7 cellular contexts compared by ENCODE assay signal in the genomic region with DNA sequence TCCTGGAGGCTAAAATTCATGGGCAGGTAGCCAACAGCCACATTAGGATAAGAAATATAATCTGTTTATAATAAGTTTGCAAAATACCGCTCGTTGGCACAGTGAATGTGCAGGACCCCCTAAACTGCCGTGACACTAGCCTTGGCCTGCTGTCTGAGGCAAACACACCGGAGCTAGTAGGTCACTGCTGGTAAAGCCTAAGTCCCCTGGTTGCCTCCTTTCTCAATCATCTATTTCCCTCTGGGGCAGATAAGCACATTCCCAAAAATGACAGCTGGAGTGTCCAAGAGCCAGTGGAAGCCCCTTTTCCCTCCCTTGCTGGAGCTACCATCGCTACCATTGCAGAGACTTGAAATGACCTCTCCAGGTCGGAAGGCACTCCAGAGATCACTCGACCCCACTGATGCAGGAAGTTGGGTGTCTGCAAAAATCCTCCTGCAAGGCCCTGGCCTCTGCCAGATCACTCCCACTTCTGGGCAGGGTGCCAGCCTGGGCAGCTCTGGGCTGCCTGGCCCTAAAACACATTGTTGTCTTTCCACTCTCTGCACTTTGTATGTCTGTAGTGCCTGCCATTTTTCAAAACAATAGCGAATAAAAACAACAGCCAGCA.
DNase-seq lines count a peak whose midpoint lies in the region; ATAC-seq, FAIRE-seq and TF ChIP-seq lines count a peak whose summit lies in the region.
"Not testable (repeated sequence)": the region's sequence is repeated elsewhere in the genome, so short reads cannot be mapped to it uniquely, and the experiment has no call there.

No MANE protein-coding gene starts in this region.

- ATAC-seq in RWPE2 (ENCODE audit: low read depth): peak; percentile 97
- ATAC-seq in mucosa of descending colon: peak; percentile 96

- not testable (repeated sequence) for H3K9me2 ChIP-seq in hepatocyte (replicated peaks; ENCODE audit: insufficient read depth)

- FAIRE-seq in small intestine (lab: Jason Lieb, UNC): not testable (repeated sequence)

- H3K9me3 ChIP-seq in RWPE2 (ENCODE audit: severe bottlenecking); breast epithelium; hepatocyte (ENCODE audit: low read depth); mucosa of descending colon; small intestine (ENCODE audit: control insufficient read depth, low read depth): not testable (repeated sequence)

- not testable (repeated sequence) for H3K4me2 ChIP-seq in hepatocyte

- not testable (repeated sequence) for H3K27ac ChIP-seq in RWPE2 (ENCODE audit: poor library complexity, severe bottlenecking); small intestine (ENCODE audit: low read depth in 1 of 2, low read length in 1 of 2)
- peak overlapping the region in 1 of 2 donors; percentile 38 for H3K27ac ChIP-seq in breast epithelium
- H3K27ac ChIP-seq in hepatocyte: peak overlapping the region; percentile 66

- not testable (repeated sequence) for TF ChIP-seq CTCF in RWPE2 (IDR thresholded peaks at IDR 0.05; ENCODE audit: poor library complexity, severe bottlenecking); breast epithelium (IDR thresholded peaks at IDR 0.05); hepatocyte (IDR thresholded peaks at IDR 0.05; ENCODE audit: poor library complexity); mucosa of descending colon (IDR thresholded peaks at IDR 0.05)

- not testable (repeated sequence) for H2AFZ ChIP-seq in hepatocyte

- not testable (repeated sequence) for H3K4me1 ChIP-seq in RWPE2 (ENCODE audit: insufficient read depth, poor library complexity, severe bottlenecking); breast epithelium; hepatocyte (ENCODE audit: insufficient read depth); mucosa of descending colon (ENCODE audit: low read depth); small intestine (ENCODE audit: control insufficient read depth in 2 of 2, insufficient read depth in 1 of 2, low read depth in 1 of 2, low read length in 1 of 2)

- TF ChIP-seq POLR2A in breast epithelium (IDR thresholded peaks at IDR 0.05): not testable (repeated sequence)

- intact Hi-C loops in breast epithelium (cut with DNase I; ENCODE audit: low total_unique reads); mucosa of descending colon (cut with DNase I, micrococcal nuclease): not testable (repeated sequence)

- H3K79me2 ChIP-seq in hepatocyte: not testable (repeated sequence)

- not testable (repeated sequence) for H3K4me3 ChIP-seq in RWPE2 (ENCODE audit: severe bottlenecking); breast epithelium; hepatocyte; mucosa of descending colon; small intestine (ENCODE audit: low read depth in 1 of 2, low read length in 2 of 2)

- WGBS in hepatocyte (ENCODE audit: low lambda C conversion rate, missing lambda C conversion rate): 51% methylated on average over 7 of the region's 8 CpGs
- WGBS in small intestine, 3 donors: 23 to 37% (median 34%) methylated on average over 2 to 7 of the region's 8 CpGs

- not testable (repeated sequence) for H3K36me3 ChIP-seq in RWPE2 (ENCODE audit: low read depth); breast epithelium; hepatocyte (replicated peaks; ENCODE audit: insufficient read depth, low read depth); mucosa of descending colon (ENCODE audit: low read depth); small intestine (ENCODE audit: control insufficient read depth in 2 of 2, insufficient read depth in 2 of 2, low read length in 2 of 2)

- not testable (repeated sequence) for H4K20me1 ChIP-seq in hepatocyte (ENCODE audit: insufficient read depth, poor library complexity, severe bottlenecking)

- DNase-seq in HK-2 (ENCODE audit: unreplicated experiment) (peak; percentile 3), RWPE2 (ENCODE audit: low spot score) (peak; percentile 76), breast epithelium (ENCODE audit: low spot score in 2 of 2) (peak; percentile 83 to 84), fibroblast of peridontal ligament (ENCODE audit: extremely low read depth) (peak; percentile 32), mucosa of descending colon (peak; percentile 89 to 93 (median 90)), small intestine (peak; percentile 9)
- not testable (repeated sequence) for DNase-seq in hepatocyte (ENCODE audit: low spot score)

- H3K27me3 ChIP-seq in RWPE2 (ENCODE audit: insufficient read depth, poor library complexity, severe bottlenecking); breast epithelium; hepatocyte; small intestine (ENCODE audit: control insufficient read depth in 2 of 2, insufficient read depth in 2 of 2, low read length in 2 of 2): not testable (repeated sequence)
